ENCODE assay signal across 10 cellular contexts in the genomic region with DNA sequence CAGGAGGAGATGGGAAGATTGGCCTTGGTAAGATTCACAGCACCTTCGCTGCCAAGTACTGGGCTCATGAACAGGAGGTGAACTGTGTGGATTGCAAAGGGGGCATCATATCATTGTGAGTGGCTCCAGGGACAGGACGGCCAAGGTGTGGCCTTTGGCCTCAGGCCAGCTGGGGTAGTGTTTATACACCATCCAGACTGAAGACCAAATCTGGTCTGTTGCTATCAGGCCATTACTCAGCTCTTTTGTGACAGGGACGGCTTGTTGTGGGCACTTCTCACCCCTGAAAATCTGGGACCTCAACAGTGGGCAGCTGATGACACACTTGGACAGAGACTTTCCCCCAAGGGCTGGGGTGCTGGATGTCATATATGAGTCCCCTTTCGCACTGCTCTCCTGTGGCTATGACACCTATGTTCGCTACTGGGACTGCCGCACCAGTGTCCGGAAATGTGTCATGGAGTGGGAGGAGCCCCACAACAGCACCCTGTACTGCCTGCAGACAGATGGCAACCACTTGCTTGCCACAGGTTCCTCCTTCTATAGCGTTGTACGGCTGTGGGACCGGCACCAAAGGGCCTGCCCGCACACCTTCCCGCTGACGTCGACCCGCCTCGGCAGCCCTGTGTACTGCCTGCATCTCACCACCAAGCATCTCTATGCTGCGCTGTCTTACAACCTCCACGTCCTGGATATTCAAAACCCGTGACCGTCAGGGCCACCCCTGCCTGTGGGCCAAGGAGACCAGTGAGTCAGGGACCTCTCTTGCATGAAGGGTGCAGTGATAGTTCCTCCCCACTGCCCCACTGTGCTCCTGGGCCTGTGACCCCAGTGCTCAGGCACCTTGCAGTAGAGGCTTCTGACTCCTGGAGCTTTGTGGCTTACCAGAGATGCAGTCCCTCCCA.
DNase-seq lines count a peak whose midpoint lies in the region; ATAC-seq and TF ChIP-seq lines count a peak whose summit lies in the region.
"Had no signal": no experiment of that assay in that cellular context is flagged by ENCODE, and none has a peak within 500 bp of the region (broad histone marks: within the 10 kb centered on the region; RNA-seq: fewer than 3 reads in every experiment).

No MANE protein-coding gene starts in this region.

- no peak overlapping the region for H3K4me3 ChIP-seq in mammary epithelial cell (replicated peaks in 1 of 3; ENCODE audit: insufficient read depth in 1 of 3, low read depth in 2 of 3, low read length in 3 of 3)
- H3K4me3 ChIP-seq in ovary = no peak overlapping the region

- no peak for TF ChIP-seq POLR2A in ovary (IDR thresholded peaks at IDR 0.05)

- TF ChIP-seq CTCF in mammary epithelial cell (conservative IDR thresholded peaks at IDR 0.05 in 1 of 2, IDR thresholded peaks at IDR 0.05 in 1 of 2; ENCODE audit: extremely low read depth in 1 of 2, insufficient read depth in 1 of 2, low read depth in 1 of 2, low read length in 2 of 2) (no peak), ovary (IDR thresholded peaks at IDR 0.05) (no peak)

- dilution Hi-C loops in mammary epithelial cell (cut with HindIII; ENCODE audit: low sequenced_read_pairs) = no loop called here

- in situ Hi-C loops in mammary epithelial cell (cut with MboI; ENCODE audit: low sequenced_read_pairs in 2 of 2) = no loop called here

- WGBS in mammary epithelial cell (ENCODE audit: low coverage, missing lambda C conversion rate) = 51% methylated on average over 12 of the region's 20 CpGs
- WGBS in ovary, 3 donors = 87 to 93% (median 92%) methylated on average over 20 of the region's 20 CpGs

- peaks cover 12% of the 10 kb centered on the region for H3K79me2 ChIP-seq in mammary epithelial cell (ENCODE audit: insufficient read depth, low read length)

- CTCF ChIA-PET in mammary epithelial cell (lab: Charles Lee; ENCODE audit: low non-redundant PET) = no interaction called here

- ATAC-seq in GM18867 (IDR thresholded peaks at IDR 0.05; ENCODE audit: unreplicated experiment) = peak; percentile 92
- no peak for ATAC-seq in GM21717 (IDR thresholded peaks at IDR 0.05; ENCODE audit: unreplicated experiment)
- ATAC-seq: HCT116 had no signal

- H3K36me3 ChIP-seq in mammary epithelial cell (ENCODE audit: insufficient read depth, low read length) (peaks cover 8% of the 10 kb centered on the region), ovary (no peaks in the 10 kb centered on the region)

- intact Hi-C loops in mammary epithelial cell (cut with micrococcal nuclease) (no loop called here), ovary (cut with DNase I) (no loop called here)

- TF ChIP-seq EP300 in ovary (IDR thresholded peaks at IDR 0.05) = no peak

- DNase-seq in activated CD4-positive, alpha-beta T cell treated with anti-CD3 and anti-CD28 coated beads for 4 hours = peak; percentile 26 to 27
- DNase-seq in mammary epithelial cell (peak; percentile 69), ovary (no peak), HUDEP-2 (lab: John Stamatoyannopoulos, UW; ENCODE audit: unreplicated experiment in 76 of 76) (no peak), DMS114 treated with DMSO at 0.1 percent for 48 hours (lab: John Stamatoyannopoulos, UW; ENCODE audit: unreplicated experiment) (no peak)
- DNase-seq in stimulated activated CD4-positive, alpha-beta T cell treated with anti-CD3 and anti-CD28 coated beads, Interleukin-4, amount 100 ng/mL, for 1 hour = peak; percentile 13
- DNase-seq: NCI-H187 had no signal

- H3K27me3 ChIP-seq in mammary epithelial cell (ENCODE audit: insufficient read depth, low read length) (no peaks in the 10 kb centered on the region), ovary (no peaks in the 10 kb centered on the region)

- BruUV-seq in mammary epithelial cell (replicated peaks; lab: Mats Ljungman, UMichigan) = no TSS peak

- H3K4me2 ChIP-seq in mammary epithelial cell (ENCODE audit: insufficient read depth, low read depth, low read length) = no peak overlapping the region

- H3K4me1 ChIP-seq in mammary epithelial cell (ENCODE audit: insufficient read depth, low read length) = peaks cover 3% of the 10 kb centered on the region
- no peaks in the 10 kb centered on the region for H3K4me1 ChIP-seq in ovary (ENCODE audit: insufficient read depth)

- H2AFZ ChIP-seq in mammary epithelial cell (ENCODE audit: low read depth, low read length) = no peak overlapping the region

- H3K9ac ChIP-seq in mammary epithelial cell (ENCODE audit: insufficient read depth, low read length) = no peak overlapping the region

- H3K9me3 ChIP-seq in mammary epithelial cell (replicated peaks; ENCODE audit: insufficient read depth, low read length) (no peaks in the 10 kb centered on the region), ovary (no peaks in the 10 kb centered on the region)

- no peaks in the 10 kb centered on the region for H4K20me1 ChIP-seq in mammary epithelial cell (ENCODE audit: insufficient read depth, low read length)

- no peak overlapping the region for H3K27ac ChIP-seq in mammary epithelial cell (ENCODE audit: insufficient read depth, low read depth, low read length)
- peak overlapping the region in 1 of 2 donors; percentile 79 for H3K27ac ChIP-seq in ovary

Comparison
In these comparisons a context has a peak if more than half of its experiments do, and no peak if none do; other contexts are left out.
1. DNase-seq: peak in activated CD4-positive, alpha-beta T cell treated with anti-CD3 and anti-CD28 coated beads for 4 hours (2 of 2), mammary epithelial cell (single experiment) and stimulated activated CD4-positive, alpha-beta T cell treated with anti-CD3 and anti-CD28 coated beads, Interleukin-4, amount 100 ng/mL, for 1 hour (single experiment); none in ovary (0 of 5), HUDEP-2 (0 of 76) and DMS114 treated with DMSO at 0.1 percent for 48 hours (single experiment).